ENCODE assay signal across 12 cellular contexts in genomic region chr21:33586927-33587326, GRCh38. TPM values are rescaled to one million over a fixed set of nuclear protein-coding genes. Genes with fewer than 3 reads are reported as not detected.
DNase-seq lines count a peak whose midpoint lies in the region; ATAC-seq, FAIRE-seq and TF ChIP-seq lines count a peak whose summit lies in the region.
"Had no signal": no experiment of that assay in that cellular context is flagged by ENCODE, and none has a peak within 500 bp of the region (broad histone marks: within the 10 kb centered on the region; RNA-seq: fewer than 3 reads in every experiment).

No MANE protein-coding gene starts in this region.

- H3K4me3 Mint-ChIP-seq in T-helper 17 cell, result peak overlapping the region; percentile 70

- peaks cover under 1% of the 10 kb centered on the region for H3K36me3 Mint-ChIP-seq in T-helper 17 cell (ENCODE audit: low read depth)

- H3K4me3 ChIP-seq in AG04449 (ENCODE audit: low read depth, low read length), result peak overlapping the region; percentile 7
- peak overlapping the region; percentile 86 for H3K4me3 ChIP-seq in GM12864 (ENCODE audit: low read depth, low read length)
- peak overlapping the region; percentile 89 for H3K4me3 ChIP-seq in iPS-20b (ENCODE audit: low read length)
- no peak overlapping the region for H3K4me3 ChIP-seq in kidney (ENCODE audit: low read length in 2 of 2)

- no peaks in the 10 kb centered on the region for H3K27me3 ChIP-seq in iPS-20b (ENCODE audit: insufficient read depth, low read length)
- H3K27me3 ChIP-seq: stomach had no signal

- H3K4me1 Mint-ChIP-seq in T-helper 17 cell, result peaks cover 7% of the 10 kb centered on the region

- H3K27me3 Mint-ChIP-seq in T-helper 17 cell, result no peaks in the 10 kb centered on the region

- TF ChIP-seq CTCF in AG04449 (IDR thresholded peaks at IDR 0.05; ENCODE audit: insufficient read depth, low read length, missing control alignments) (no peak), GM12864 (IDR thresholded peaks at IDR 0.05; ENCODE audit: low read depth, low read length, missing control alignments) (no peak), kidney (IDR thresholded peaks at IDR 0.05; ENCODE audit: borderline replicate concordance, extremely low read depth, insufficient read depth) (no peak)

- POLR2A ChIA-PET in AG04449 (lab: Yijun Ruan, JAX), result no interaction called here

- no peaks in the 10 kb centered on the region for H3K9me3 ChIP-seq in T-helper 17 cell (ENCODE audit: control insufficient read depth, low read length, poor library complexity, severe bottlenecking)
- H3K9me3 ChIP-seq in iPS-20b (ENCODE audit: insufficient read depth, low read depth, low read length), result no peaks in the 10 kb centered on the region
- H3K9me3 ChIP-seq in kidney (ENCODE audit: control insufficient read depth in 1 of 2, low read length in 2 of 2), result no peaks in the 10 kb centered on the region
- H3K9me3 ChIP-seq: stomach had no signal

- intact Hi-C loops in kidney (cut with DNase I), result no loop called here

- H3K9ac ChIP-seq in iPS-20b (ENCODE audit: low read depth, low read length) (peak overlapping the region; percentile 11; the same call in 1 of the 2 replicates), kidney (ENCODE audit: low read length in 2 of 2) (no peak overlapping the region)

- H3K4me1 ChIP-seq in iPS-20b (ENCODE audit: insufficient read depth, low read length), result peaks cover 4% of the 10 kb centered on the region; the same call in 1 of the 2 replicates
- H3K4me1 ChIP-seq in kidney (ENCODE audit: control insufficient read depth in 1 of 2, insufficient read depth in 1 of 2, low read depth in 1 of 2, low read length in 2 of 2), result no peaks in the 10 kb centered on the region

- DNase-seq in AG04449 (ENCODE audit: low read depth, low spot score) (no peak), GM12864 (ENCODE audit: low read depth) (no peak), T-helper 17 cell (no peak), kidney tubule cell (ENCODE audit: low spot score) (no peak), GM19240 (ENCODE audit: insufficient read length, low spot score) (no peak), kidney (no peak)
- DNase-seq: aorta, DMS153, stomach had no signal

- no peak overlapping the region for H3K27ac Mint-ChIP-seq in T-helper 17 cell

- H3K27ac ChIP-seq in iPS-20b (ENCODE audit: low read length), result no peak overlapping the region
- no peak overlapping the region for H3K27ac ChIP-seq in kidney (ENCODE audit: low read depth in 2 of 2, low read length in 2 of 2)

- ATAC-seq in T-helper 17 cell, result no peak
- no peak for ATAC-seq in GM21723 (IDR thresholded peaks at IDR 0.05; ENCODE audit: unreplicated experiment)

- no peak for FAIRE-seq in kidney (lab: Jason Lieb, UNC)
- FAIRE-seq: TTC549 had no signal

- H3K36me3 ChIP-seq in iPS-20b (ENCODE audit: insufficient read depth, low read depth, low read length), result peaks cover 37% of the 10 kb centered on the region
- H3K36me3 ChIP-seq in kidney (ENCODE audit: control insufficient read depth in 1 of 2, insufficient read depth in 2 of 2, low read length in 2 of 2), result no peaks in the 10 kb centered on the region

- CTCF ChIA-PET in AG04449 (lab: Yijun Ruan, JAX), result interaction anchor here (1.5 kb wide), 1 partner anchor 19 kb away, joined by 6 read pairs; no protein-coding TSS in a partner anchor

RNA-seq across cellular contexts. Expression of gene DONSON, which starts 1.6 kb away (rescaled TPM):
- total RNA-seq in T-helper 17 cell (10 to 100 TPM in 1 of 2 donors, 1 to 10 TPM in 1; 8.9 to 10.0 TPM), kidney (6.8 TPM)
- polyA plus RNA-seq in kidney (ENCODE audit: insufficient read depth, low read depth, low replicate concordance), result 8.9 TPM

RNA-seq across cellular contexts. Expression of gene SON, which starts 44.1 kb away (rescaled TPM):
- total RNA-seq in T-helper 17 cell (100 to 1,000 TPM; 324 to 380 TPM), kidney (285 TPM)
- 83.0 TPM for polyA plus RNA-seq in kidney (ENCODE audit: insufficient read depth, low read depth, low replicate concordance)

RNA-seq across cellular contexts. Expression of gene GART, which starts 45.0 kb away (rescaled TPM):
- 10 to 100 TPM; 40.0 to 44.8 TPM for total RNA-seq in T-helper 17 cell
- total RNA-seq in kidney, result 60.9 TPM
- polyA plus RNA-seq in kidney (ENCODE audit: insufficient read depth, low read depth, low replicate concordance), result 17.5 TPM

RNA-seq across cellular contexts. Expression of gene CRYZL1, which starts 54.6 kb away (rescaled TPM):
- total RNA-seq in T-helper 17 cell, result 10 to 100 TPM; 23.2 to 23.7 TPM
- total RNA-seq in kidney, result 40.8 TPM
- polyA plus RNA-seq in kidney (ENCODE audit: insufficient read depth, low read depth, low replicate concordance), result 34.1 TPM

RNA-seq across cellular contexts. Expression of gene ITSN1, which starts 55.4 kb away (rescaled TPM):
- 1 to 10 TPM; 2.5 to 2.9 TPM for total RNA-seq in T-helper 17 cell
- total RNA-seq in kidney, result 42.5 TPM
- polyA plus RNA-seq in kidney (ENCODE audit: insufficient read depth, low read depth, low replicate concordance), result 8.1 TPM

Comparison
In these comparisons a context has a peak if more than half of its experiments do, and no peak if none do; other contexts are left out.
1. H3K4me3 ChIP-seq: peak in AG04449 (single experiment), GM12864 (single experiment) and iPS-20b (single experiment); none in kidney (0 of 2).